13 cellular contexts compared by ENCODE assay signal in the genomic region with DNA sequence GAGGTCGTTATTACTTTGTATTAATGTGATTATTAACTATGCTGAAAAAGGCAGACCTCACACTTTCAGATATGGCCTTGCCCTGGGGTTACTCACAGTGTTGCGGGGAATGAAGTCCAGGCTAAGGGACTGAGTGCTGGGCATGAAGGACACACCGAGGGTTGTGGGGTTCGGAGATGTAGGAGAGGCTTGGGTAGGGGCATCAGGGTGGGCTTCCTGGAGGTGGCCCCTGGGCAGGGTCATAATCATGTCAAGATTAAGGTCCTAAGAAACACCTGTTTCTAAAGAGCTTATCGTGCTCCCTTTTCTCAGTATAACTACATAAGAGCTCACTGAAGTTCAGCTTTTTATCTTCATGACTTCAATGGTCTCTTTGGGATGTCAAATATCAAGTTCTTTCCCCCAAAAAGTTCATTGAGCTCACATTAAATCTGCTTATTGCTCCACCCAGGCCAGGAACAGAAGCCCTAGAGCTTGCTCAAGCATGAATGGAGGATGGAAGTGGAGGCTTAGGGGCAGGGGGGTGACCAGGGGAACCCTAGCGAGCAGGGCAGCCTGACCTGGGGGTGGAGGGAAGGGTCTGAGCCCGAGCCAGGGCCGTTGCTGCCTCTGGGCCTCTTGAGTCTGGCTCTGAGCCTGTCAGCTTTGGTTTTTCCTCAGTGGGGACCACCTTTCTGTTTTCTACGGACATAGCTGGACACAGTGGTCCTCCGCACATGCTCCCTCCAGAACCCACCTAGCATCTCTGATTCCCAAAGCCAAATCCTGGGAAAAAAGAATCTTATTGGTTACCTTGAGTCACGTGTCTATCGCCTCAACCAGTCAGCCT. TPM values are rescaled to one million over a fixed set of nuclear protein-coding genes. Genes with fewer than 3 reads are reported as not detected.
"Had no signal": no experiment of that assay in that cellular context is flagged by ENCODE, and none has a peak within 500 bp of the region (broad histone marks: within the 10 kb centered on the region; RNA-seq: fewer than 3 reads in every experiment).

No MANE protein-coding gene starts in this region.

- H3K9me3 Mint-ChIP-seq: activated naive CD8-positive, alpha-beta T cell treated with anti-CD3 and anti-CD28 coated beads, Interleukin-2, amount 10 ng/mL, durations not matched to agents 7 days and 5 days; central memory CD8-positive, alpha-beta T cell; neural crest cell had no signal

- DNase-seq: activated CD4-positive, alpha-beta T cell treated with anti-CD3 and anti-CD28 coated beads, Interleukin-2, amount 50 U/mL, for 1 hour; activated CD8-positive, alpha-beta memory T cell treated with anti-CD3 and anti-CD28 coated beads for 24 hours; activated naive CD4-positive, alpha-beta T cell; activated naive CD8-positive, alpha-beta T cell treated with anti-CD3 and anti-CD28 coated beads, Interleukin-2, amount 10 ng/mL, durations not matched to agents 7 days and 5 days; effector CD8-positive, alpha-beta T cell; foreskin melanocyte; stimulated activated CD4-positive, alpha-beta T cell treated with anti-CD3 and anti-CD28 coated beads, Interleukin-4, amount 100 ng/mL, for 24 hours; stimulated activated naive CD4-positive, alpha-beta T cell treated with Interleukin-2 at 50 U/mL for 16 hours; T-helper 9 cell; transverse colon had no signal

- H3K4me3 Mint-ChIP-seq: activated naive CD8-positive, alpha-beta T cell treated with anti-CD3 and anti-CD28 coated beads, Interleukin-2, amount 10 ng/mL, durations not matched to agents 7 days and 5 days; brain; central memory CD8-positive, alpha-beta T cell; neural crest cell had no signal

- H3K4me3 ChIP-seq: transverse colon had no signal

- H3K36me3 Mint-ChIP-seq: activated naive CD8-positive, alpha-beta T cell treated with anti-CD3 and anti-CD28 coated beads, Interleukin-2, amount 10 ng/mL, durations not matched to agents 7 days and 5 days; brain had no signal

- H3K9me3 ChIP-seq: transverse colon had no signal

- H3K4me1 Mint-ChIP-seq: activated naive CD8-positive, alpha-beta T cell treated with anti-CD3 and anti-CD28 coated beads, Interleukin-2, amount 10 ng/mL, durations not matched to agents 7 days and 5 days; central memory CD8-positive, alpha-beta T cell had no signal

- H3K27ac ChIP-seq: transverse colon had no signal

- H3K27ac Mint-ChIP-seq: activated naive CD8-positive, alpha-beta T cell treated with anti-CD3 and anti-CD28 coated beads, Interleukin-2, amount 10 ng/mL, durations not matched to agents 7 days and 5 days had no signal

- H3K36me3 ChIP-seq: transverse colon had no signal

- H3K4me1 ChIP-seq: transverse colon had no signal

RNA-seq across cellular contexts. Expression of a gene that starts 58.2 kb away (rescaled TPM):
- total RNA-seq: activated naive CD8-positive, alpha-beta T cell treated with anti-CD3 and anti-CD28 coated beads, Interleukin-2, amount 10 ng/mL, durations not matched to agents 7 days and 5 days had no signal
